1 cellular context compared by ENCODE assay signal in genomic region chr17:29740017-29740416, GRCh38.
A peak's percentile ranks its signal among the peaks of the same experiment; 100 is the strongest.
TF ChIP-seq lines count a peak whose summit lies in the region.

No MANE protein-coding gene starts in this region.

TF ChIP-seq in HepG2, 621 proteins besides CTCF, POLR2A, EP300 and RAD21 (continued from another document and continues in another):
- peak; percentile 97 for TF ChIP-seq HOMEZ (CRISPR knock-in tag; IDR thresholded peaks at IDR 0.05; ENCODE audit: low read depth)
- no peak for TF ChIP-seq ZFP82 (CRISPR knock-in tag; IDR thresholded peaks at IDR 0.05; ENCODE audit: borderline replicate concordance)
- TF ChIP-seq SIX1 (CRISPR knock-in tag; IDR thresholded peaks at IDR 0.05; ENCODE audit: borderline replicate concordance), result peak; percentile 71
- TF ChIP-seq ZNF614 (CRISPR knock-in tag; IDR thresholded peaks at IDR 0.05; ENCODE audit: borderline replicate concordance), result peak; percentile 73; the same call in 1 of the 2 replicates
- no peak for TF ChIP-seq FOXP1 (IDR thresholded peaks at IDR 0.05)
- TF ChIP-seq FOXP1 (CRISPR knock-in tag; IDR thresholded peaks at IDR 0.05), result peak; percentile 32; the same call in 1 of the 2 replicates
- no peak for TF ChIP-seq DZIP1 (CRISPR knock-in tag; IDR thresholded peaks at IDR 0.05)
- TF ChIP-seq ZNF512 (CRISPR knock-in tag; IDR thresholded peaks at IDR 0.05), result no peak
- TF ChIP-seq FOXA3 (CRISPR knock-in tag; IDR thresholded peaks at IDR 0.05), result peak; percentile 74
- no peak for TF ChIP-seq SMAD9 (CRISPR knock-in tag; IDR thresholded peaks at IDR 0.05)
- TF ChIP-seq ZBTB34 (CRISPR knock-in tag; IDR thresholded peaks at IDR 0.05), result peak; percentile 61; the same call in 1 of the 2 replicates
- TF ChIP-seq ZNF747 (CRISPR knock-in tag; IDR thresholded peaks at IDR 0.05; ENCODE audit: borderline replicate concordance), result peak; percentile 35; the same call in 1 of the 2 replicates
- peak; percentile 95 for TF ChIP-seq ARID5B (CRISPR knock-in tag; IDR thresholded peaks at IDR 0.05)
- TF ChIP-seq ARID3A (IDR thresholded peaks at IDR 0.05; ENCODE audit: low read depth, low read length), result no peak; the same call in 1 of the 2 replicates
- TF ChIP-seq ELF1 (CRISPR knock-in tag; IDR thresholded peaks at IDR 0.05), result no peak
- no peak for TF ChIP-seq ZNF749 (CRISPR knock-in tag; IDR thresholded peaks at IDR 0.05; ENCODE audit: borderline replicate concordance)
- TF ChIP-seq KAT8 (CRISPR knock-in tag; IDR thresholded peaks at IDR 0.05), result peak; percentile 71
- no peak for TF ChIP-seq U2AF1 (optimal IDR thresholded peaks at IDR 0.05; ENCODE audit: low read depth, low read length)
- TF ChIP-seq PAX8 (CRISPR knock-in tag; IDR thresholded peaks at IDR 0.05; ENCODE audit: borderline replicate concordance), result no peak
- no peak; the same call in 1 of the 2 replicates for TF ChIP-seq ZNF431 (CRISPR knock-in tag; IDR thresholded peaks at IDR 0.05; ENCODE audit: borderline replicate concordance, low read depth)
- peak; percentile 79 for TF ChIP-seq HOXA3 (CRISPR knock-in tag; IDR thresholded peaks at IDR 0.05)
- TF ChIP-seq LRRFIP1 (CRISPR knock-in tag; conservative IDR thresholded peaks at IDR 0.05), result no peak
- peak; percentile 60; the same call in 1 of the 2 replicates for TF ChIP-seq NFIC (IDR thresholded peaks at IDR 0.05; ENCODE audit: low read length)
- TF ChIP-seq JARID2 (CRISPR knock-in tag; IDR thresholded peaks at IDR 0.05; ENCODE audit: insufficient replicate concordance), result no peak
- TF ChIP-seq ZBTB42 (CRISPR knock-in tag; IDR thresholded peaks at IDR 0.05), result no peak
- no peak for TF ChIP-seq ZNF33B (CRISPR knock-in tag; IDR thresholded peaks at IDR 0.05)
- no peak for TF ChIP-seq SRY (CRISPR knock-in tag; IDR thresholded peaks at IDR 0.05)
- peak; percentile 79 for TF ChIP-seq PITX1 (CRISPR knock-in tag; IDR thresholded peaks at IDR 0.05)
- TF ChIP-seq BCL6 (CRISPR knock-in tag; IDR thresholded peaks at IDR 0.05), result peak; percentile 74
- peak; percentile 47; the same call in 1 of the 2 replicates for TF ChIP-seq YEATS4 (CRISPR knock-in tag; IDR thresholded peaks at IDR 0.05; ENCODE audit: borderline replicate concordance)
- peak; percentile 98 for TF ChIP-seq HDAC2 (CRISPR knock-in tag; IDR thresholded peaks at IDR 0.05)
- peak; percentile 50; the same call in 1 of the 2 replicates for TF ChIP-seq BORCS8-MEF2B (CRISPR knock-in tag; IDR thresholded peaks at IDR 0.05)
- no peak for TF ChIP-seq RNF219 (CRISPR knock-in tag; IDR thresholded peaks at IDR 0.05)
- TF ChIP-seq SNAPC2 (CRISPR knock-in tag; IDR thresholded peaks at IDR 0.05), result no peak; the same call in 1 of the 2 replicates
- peak; percentile 76 for TF ChIP-seq NCOA2 (CRISPR knock-in tag; IDR thresholded peaks at IDR 0.05)
- peak; percentile 59; the same call in 1 of the 2 replicates for TF ChIP-seq ZNF205 (CRISPR knock-in tag; IDR thresholded peaks at IDR 0.05)
- TF ChIP-seq ZNF136 (CRISPR knock-in tag; IDR thresholded peaks at IDR 0.05; ENCODE audit: low read depth), result no peak
- peak; percentile 96 for TF ChIP-seq GFI1 (CRISPR knock-in tag; IDR thresholded peaks at IDR 0.05; ENCODE audit: borderline replicate concordance)
- peak in 1 of 2 experiments; percentile 41; a peak in 1 of 4 replicates for TF ChIP-seq KLF16 (CRISPR knock-in tag; IDR thresholded peaks at IDR 0.05)
- TF ChIP-seq ZMYM2 (CRISPR knock-in tag; IDR thresholded peaks at IDR 0.05), result peak; percentile 98
- no peak for TF ChIP-seq ZNF234 (CRISPR knock-in tag; conservative IDR thresholded peaks at IDR 0.05)
- TF ChIP-seq TAF15 (IDR thresholded peaks at IDR 0.05; ENCODE audit: low read depth, low read length, poor library complexity, severe bottlenecking), result no peak
- TF ChIP-seq ZNF788 (CRISPR knock-in tag; IDR thresholded peaks at IDR 0.05; ENCODE audit: borderline replicate concordance), result peak; percentile 70; the same call in 1 of the 2 replicates
- TF ChIP-seq ZGPAT (CRISPR knock-in tag; IDR thresholded peaks at IDR 0.05), result peak; percentile 51; the same call in 1 of the 2 replicates
- TF ChIP-seq TOPORS (CRISPR knock-in tag; IDR thresholded peaks at IDR 0.05), result no peak
- TF ChIP-seq GLI4 (CRISPR knock-in tag; IDR thresholded peaks at IDR 0.05; ENCODE audit: borderline replicate concordance), result no peak
